1 cellular context compared by ENCODE assay signal in genomic region chr5:37637165-37637845, GRCh38.
TF ChIP-seq lines count a peak whose summit lies in the region.

No MANE protein-coding gene starts in this region.

TF ChIP-seq in HEK293, 187 proteins besides CTCF, POLR2A, EP300 and RAD21 (continued from another document):
- TF ChIP-seq, protein P1, sequence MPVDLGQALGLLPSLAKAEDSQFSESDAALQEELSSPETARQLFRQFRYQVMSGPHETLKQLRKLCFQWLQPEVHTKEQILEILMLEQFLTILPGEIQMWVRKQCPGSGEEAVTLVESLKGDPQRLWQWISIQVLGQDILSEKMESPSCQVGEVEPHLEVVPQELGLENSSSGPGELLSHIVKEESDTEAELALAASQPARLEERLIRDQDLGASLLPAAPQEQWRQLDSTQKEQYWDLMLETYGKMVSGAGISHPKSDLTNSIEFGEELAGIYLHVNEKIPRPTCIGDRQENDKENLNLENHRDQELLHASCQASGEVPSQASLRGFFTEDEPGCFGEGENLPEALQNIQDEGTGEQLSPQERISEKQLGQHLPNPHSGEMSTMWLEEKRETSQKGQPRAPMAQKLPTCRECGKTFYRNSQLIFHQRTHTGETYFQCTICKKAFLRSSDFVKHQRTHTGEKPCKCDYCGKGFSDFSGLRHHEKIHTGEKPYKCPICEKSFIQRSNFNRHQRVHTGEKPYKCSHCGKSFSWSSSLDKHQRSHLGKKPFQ (tag by site-specific recombination; IDR thresholded peaks at IDR 0.05), result no peak
- TF ChIP-seq ZNF266 (tag by site-specific recombination; IDR thresholded peaks at IDR 0.05; ENCODE audit: low read depth) (0 out of 2 replicates have a peak, but pooled peaks have one; percentile 33), ZSCAN4 (tag by site-specific recombination; IDR thresholded peaks at IDR 0.05) (no peak), ZNF248 (tag by site-specific recombination; IDR thresholded peaks at IDR 0.05) (no peak), ZBTB17 (tag by site-specific recombination; IDR thresholded peaks at IDR 0.05) (no peak), ZEB2 (tag by site-specific recombination; IDR thresholded peaks at IDR 0.05) (no peak), ZNF292 (tag by site-specific recombination; IDR thresholded peaks at IDR 0.05; ENCODE audit: borderline replicate concordance, low read depth) (no peak), TRIM28 (IDR thresholded peaks at IDR 0.05; ENCODE audit: borderline replicate concordance, low read length) (no peak), ZNF10 (tag by site-specific recombination; IDR thresholded peaks at IDR 0.05) (no peak), ZBTB21 (tag by site-specific recombination; IDR thresholded peaks at IDR 0.05) (no peak), ZNF830 (tag by site-specific recombination; IDR thresholded peaks at IDR 0.05; ENCODE audit: low read depth) (no peak), ZNF600 (tag by site-specific recombination; IDR thresholded peaks at IDR 0.05) (no peak), ZNF658 (tag by site-specific recombination; IDR thresholded peaks at IDR 0.05) (no peak), ZNF555 (tag by site-specific recombination; conservative IDR thresholded peaks at IDR 0.05) (peak; percentile 80), ZNF112 (tag by site-specific recombination; IDR thresholded peaks at IDR 0.05) (no peak), ZNF670 (tag by site-specific recombination; IDR thresholded peaks at IDR 0.05; ENCODE audit: low read depth) (no peak), ZBTB11 (tag by site-specific recombination; conservative IDR thresholded peaks at IDR 0.05; ENCODE audit: low read depth) (peak; percentile 66)
- TF ChIP-seq, protein P2, sequence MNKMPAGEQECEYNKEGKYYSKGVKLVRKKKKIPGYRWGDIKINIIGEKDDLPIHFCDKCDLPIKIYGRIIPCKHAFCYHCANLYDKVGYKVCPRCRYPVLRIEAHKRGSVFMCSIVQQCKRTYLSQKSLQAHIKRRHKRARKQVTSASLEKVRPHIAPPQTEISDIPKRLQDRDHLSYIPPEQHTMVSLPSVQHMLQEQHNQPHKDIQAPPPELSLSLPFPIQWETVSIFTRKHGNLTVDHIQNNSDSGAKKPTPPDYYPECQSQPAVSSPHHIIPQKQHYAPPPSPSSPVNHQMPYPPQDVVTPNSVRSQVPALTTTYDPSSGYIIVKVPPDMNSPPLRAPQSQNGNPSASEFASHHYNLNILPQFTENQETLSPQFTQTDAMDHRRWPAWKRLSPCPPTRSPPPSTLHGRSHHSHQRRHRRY (tag by site-specific recombination; IDR thresholded peaks at IDR 0.05), result no peak
- TF ChIP-seq, protein P3, sequence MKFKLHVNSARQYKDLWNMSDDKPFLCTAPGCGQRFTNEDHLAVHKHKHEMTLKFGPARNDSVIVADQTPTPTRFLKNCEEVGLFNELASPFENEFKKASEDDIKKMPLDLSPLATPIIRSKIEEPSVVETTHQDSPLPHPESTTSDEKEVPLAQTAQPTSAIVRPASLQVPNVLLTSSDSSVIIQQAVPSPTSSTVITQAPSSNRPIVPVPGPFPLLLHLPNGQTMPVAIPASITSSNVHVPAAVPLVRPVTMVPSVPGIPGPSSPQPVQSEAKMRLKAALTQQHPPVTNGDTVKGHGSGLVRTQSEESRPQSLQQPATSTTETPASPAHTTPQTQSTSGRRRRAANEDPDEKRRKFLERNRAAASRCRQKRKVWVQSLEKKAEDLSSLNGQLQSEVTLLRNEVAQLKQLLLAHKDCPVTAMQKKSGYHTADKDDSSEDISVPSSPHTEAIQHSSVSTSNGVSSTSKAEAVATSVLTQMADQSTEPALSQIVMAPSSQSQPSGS (tag by site-specific recombination; IDR thresholded peaks at IDR 0.05; ENCODE audit: low read depth), result no peak
TF ChIP-seq in HEK293: peak in this region for 16.
